In genomic region chr5:32225445-32225844, GRCh38 we compare ENCODE assay signal across 10 cellular contexts. TPM values are rescaled to one million over a fixed set of nuclear protein-coding genes. Genes with fewer than 3 reads are reported as not detected.
DNase-seq lines count a peak whose midpoint lies in the region; ATAC-seq, FAIRE-seq and TF ChIP-seq lines count a peak whose summit lies in the region.
"Had no signal": no experiment of that assay in that cellular context is flagged by ENCODE, and none has a peak within 500 bp of the region (broad histone marks: within the 10 kb centered on the region; RNA-seq: fewer than 3 reads in every experiment).

No MANE protein-coding gene starts in this region.

- TF ChIP-seq POLR2A in body of pancreas (IDR thresholded peaks at IDR 0.05) (no peak), gastrocnemius medialis (IDR thresholded peaks at IDR 0.05) (peak in 1 of 2 donors; percentile 26), GM12891 (IDR thresholded peaks at IDR 0.05; ENCODE audit: low read depth, low read length) (no peak)

- H3K4me3 ChIP-seq in body of pancreas (no peak overlapping the region), kidney epithelial cell (ENCODE audit: low read depth, low read length) (no peak overlapping the region), gastrocnemius medialis (no peak overlapping the region)

- H3K27ac ChIP-seq in body of pancreas (peak overlapping the region in 2 of 4 donors; percentile 48 to 59), gastrocnemius medialis (peak overlapping the region; percentile 77 to 94 (median 80))

- H3K4me1 ChIP-seq in body of pancreas (peaks cover 14% of the 10 kb centered on the region), gastrocnemius medialis (peaks cover 23% of the 10 kb centered on the region in 2 donors)

- peak; percentile 67 for DNase-seq in GM03348 (ENCODE audit: low spot score)
- peak in 1 of 4 donors; percentile 46 for DNase-seq in body of pancreas
- DNase-seq in kidney epithelial cell (ENCODE audit: low read depth): peak; percentile 14
- peak; percentile 73 to 78 for DNase-seq in gastrocnemius medialis
- DNase-seq in superior temporal gyrus (ENCODE audit: extremely low spot score): no peak
- no peak for DNase-seq in GM12891 (ENCODE audit: insufficient read length, low spot score)
- no peak for DNase-seq in NCI-H510A (lab: John Stamatoyannopoulos, UW)
- DNase-seq: Karpas-422 had no signal

- intact Hi-C loops in body of pancreas (cut with DNase I) (no loop called here), gastrocnemius medialis (cut with DNase I; ENCODE audit: low total_unique reads) (loop anchor here (2.0 kb wide), 1 partner anchor 51 kb away; the partner anchor contains the start of gene GOLPH3)

- TF ChIP-seq CTCF in body of pancreas (IDR thresholded peaks at IDR 0.05) (no peak), kidney epithelial cell (IDR thresholded peaks at IDR 0.05; ENCODE audit: insufficient read depth, low read length, poor library complexity, severe bottlenecking) (no peak), gastrocnemius medialis (IDR thresholded peaks at IDR 0.05 in 4 of 5, conservative IDR thresholded peaks at IDR 0.05 in 1 of 5) (no peak)

- H3K27me3 ChIP-seq in body of pancreas: no peaks in the 10 kb centered on the region
- H3K27me3 ChIP-seq in kidney epithelial cell (ENCODE audit: control insufficient read depth, insufficient read depth, low read length): no peaks in the 10 kb centered on the region
- H3K27me3 ChIP-seq in gastrocnemius medialis: no peaks in the 10 kb centered on the region

- in situ Hi-C loops in gastrocnemius medialis (cut with MboI; ENCODE audit: low sequenced_read_pairs in 4 of 4): loop anchor here in 3 of 4 donors (25.0 kb wide), 4 partner anchors 112 to 387 kb away; partner anchors contain the start of genes SUB1 (in 2 of the 3) and ZFR (in 1 of the 3)

- H3K9me3 ChIP-seq in body of pancreas (no peaks in the 10 kb centered on the region), gastrocnemius medialis (no peaks in the 10 kb centered on the region)

- ATAC-seq in body of pancreas (peak; percentile 60), gastrocnemius medialis (peak; percentile 92 to 98), HG03196 (IDR thresholded peaks at IDR 0.05; ENCODE audit: unreplicated experiment) (no peak)

- FAIRE-seq in GM12891 (lab: Jason Lieb, UNC): no peak
- FAIRE-seq: colon had no signal

- H3K36me3 ChIP-seq in body of pancreas (replicated peaks in 1 of 2; ENCODE audit: insufficient read depth in 1 of 2, low read depth in 2 of 2): peaks cover 0 to 10% of the 10 kb centered on the region in 2 donors
- H3K36me3 ChIP-seq in kidney epithelial cell (ENCODE audit: control insufficient read depth, insufficient read depth, low read length): no peaks in the 10 kb centered on the region
- peaks cover 0 to 4% of the 10 kb centered on the region in 2 donors for H3K36me3 ChIP-seq in gastrocnemius medialis

- WGBS in body of pancreas, 2 donors: 50 to 54% methylated on average over 5 of the region's 5 CpGs

TF ChIP-seq in GM12891, 5 proteins besides CTCF, POLR2A, EP300 and RAD21:
- no peak for TF ChIP-seq POU2F2 (IDR thresholded peaks at IDR 0.05; ENCODE audit: low read depth, low read length)
- no peak for TF ChIP-seq SPI1 (IDR thresholded peaks at IDR 0.05; ENCODE audit: low read depth, low read length)
- no peak for TF ChIP-seq TAF1 (IDR thresholded peaks at IDR 0.05; ENCODE audit: low read depth, low read length)
- no peak for TF ChIP-seq PAX5 (IDR thresholded peaks at IDR 0.05; ENCODE audit: insufficient read depth, low read length, severe bottlenecking)
- no peak for TF ChIP-seq POLR2AphosphoS5 (IDR thresholded peaks at IDR 0.05; ENCODE audit: low read depth, low read length)

RNA-seq across cellular contexts. Expression of gene GOLPH3, which starts 51.3 kb away (rescaled TPM):
- total RNA-seq in body of pancreas (10 to 100 TPM; 74.2 to 78.4 TPM), kidney epithelial cell (64.6 and 78.5 TPM in 2 replicates), gastrocnemius medialis (10 to 100 TPM; 34.9 to 77.8 (median 46.1) TPM)
- 24.8 TPM for polyA plus RNA-seq in GM12891 (2012; ENCODE audit: low read depth, missing spikeins)

Comparison
In these comparisons a context has a peak if more than half of its experiments do, and no peak if none do; other contexts are left out.
1. DNase-seq: peak in GM03348 (single experiment), kidney epithelial cell (single experiment) and gastrocnemius medialis (2 of 2); none in superior temporal gyrus (single experiment), GM12891 (single experiment) and NCI-H510A (single experiment).